In genomic region chr9:7779201-7779600, GRCh38 we compare ENCODE assay signal across 28 cellular contexts.
"Had no signal": no experiment of that assay in that cellular context is flagged by ENCODE, and none has a peak within 500 bp of the region (broad histone marks: within the 10 kb centered on the region; RNA-seq: fewer than 3 reads in every experiment).

No MANE protein-coding gene starts in this region.

- DNase-seq: naive thymus-derived CD8-positive, alpha-beta T cell; nephron progenitor cell; nucleus accumbens; pancreas; right cardiac atrium; right lobe of liver; sigmoid colon; small intestine; spleen; stimulated activated CD4-positive, alpha-beta T cell treated with anti-CD3 and anti-CD28 coated beads, Interleukin-12 subunit alpha, Interleukin-12 subunit beta, amount 100 ng/mL, for 4 hours; stimulated activated CD4-positive, alpha-beta T cell treated with anti-CD3 and anti-CD28 coated beads, Interleukin-1b, Interleukin-23, amount 100 ng/mL, for 48 hours; stimulated activated CD4-positive, alpha-beta T cell treated with anti-CD3 and anti-CD28 coated beads, Interleukin-4, amount 100 ng/mL, for 1 hour; stimulated activated CD4-positive, alpha-beta T cell treated with anti-CD3 and anti-CD28 coated beads, Interleukin-4, amount 100 ng/mL, for 4 hours; stimulated activated CD8-positive, alpha-beta memory T cell treated with anti-CD3 and anti-CD28 coated beads, Interleukin-4, amount 100 ng/mL, for 48 hours; stimulated activated naive CD4-positive, alpha-beta T cell; stimulated activated naive CD8-positive, alpha-beta T cell treated with anti-CD3 and anti-CD28 coated beads, Interleukin-15, amount 100 ng/mL, for 72 hours; stimulated activated naive CD8-positive, alpha-beta T cell treated with anti-CD3 and anti-CD28 coated beads, Interleukin-15, Interleukin-2, amounts not matched to agents 100 U/mL and 50 U/mL, for 24 hours; substantia nigra; testis; tibial artery; transverse colon; upper lobe of right lung; uterus had no signal

- H3K4me1 ChIP-seq: pancreas, prostate gland, right lobe of liver, sigmoid colon, spleen, suprapubic skin, testis, transverse colon, upper lobe of right lung, uterus had no signal

- H3K4me3 ChIP-seq: pancreas, prostate gland, right lobe of liver, sigmoid colon, spleen, suprapubic skin, testis, tibial artery, transverse colon, upper lobe of right lung, uterus had no signal

- H3K9me3 ChIP-seq: neutrophil, pancreas, prostate gland, right lobe of liver, sigmoid colon, spleen, suprapubic skin, testis, tibial artery, transverse colon, upper lobe of right lung, uterus had no signal

- H3K27me3 ChIP-seq: neutrophil, pancreas, right lobe of liver, sigmoid colon, spleen, suprapubic skin, testis, tibial artery, transverse colon, upper lobe of right lung, uterus had no signal

- ATAC-seq: naive thymus-derived CD8-positive, alpha-beta T cell; natural killer cell treated with Interleukin-12 subunit alpha and Interleukin-12 subunit beta and Interleukin-15 and Interleukin-18, amount 100 ng/mL, for 72 hours; pancreas; right cardiac atrium; right lobe of liver; stimulated activated memory B cell treated with anti-CD40 and anti-IgM and Interleukin-4, amounts not matched to agents 10 μg/mL and 1 μg/mL and 100 μg/mL, for 72 hours; stimulated activated naive CD8-positive, alpha-beta T cell treated with anti-CD3 and anti-CD28 coated beads, Interleukin-15, amount 100 ng/mL, for 72 hours; stimulated activated naive CD8-positive, alpha-beta T cell treated with anti-CD3 and anti-CD28 coated beads, Interleukin-15, Interleukin-2, amounts not matched to agents 100 U/mL and 50 U/mL, for 24 hours; upper lobe of right lung had no signal

- H3K36me3 ChIP-seq: neutrophil, pancreas, prostate gland, right lobe of liver, sigmoid colon, spleen, suprapubic skin, tibial artery, transverse colon, upper lobe of right lung, uterus had no signal

- H3K27ac ChIP-seq: neutrophil, pancreas, prostate gland, right lobe of liver, sigmoid colon, spleen, suprapubic skin, testis, tibial artery, transverse colon, upper lobe of right lung, uterus had no signal
